Comparison of ENCODE assay signal across 23 cellular contexts in the genomic region with DNA sequence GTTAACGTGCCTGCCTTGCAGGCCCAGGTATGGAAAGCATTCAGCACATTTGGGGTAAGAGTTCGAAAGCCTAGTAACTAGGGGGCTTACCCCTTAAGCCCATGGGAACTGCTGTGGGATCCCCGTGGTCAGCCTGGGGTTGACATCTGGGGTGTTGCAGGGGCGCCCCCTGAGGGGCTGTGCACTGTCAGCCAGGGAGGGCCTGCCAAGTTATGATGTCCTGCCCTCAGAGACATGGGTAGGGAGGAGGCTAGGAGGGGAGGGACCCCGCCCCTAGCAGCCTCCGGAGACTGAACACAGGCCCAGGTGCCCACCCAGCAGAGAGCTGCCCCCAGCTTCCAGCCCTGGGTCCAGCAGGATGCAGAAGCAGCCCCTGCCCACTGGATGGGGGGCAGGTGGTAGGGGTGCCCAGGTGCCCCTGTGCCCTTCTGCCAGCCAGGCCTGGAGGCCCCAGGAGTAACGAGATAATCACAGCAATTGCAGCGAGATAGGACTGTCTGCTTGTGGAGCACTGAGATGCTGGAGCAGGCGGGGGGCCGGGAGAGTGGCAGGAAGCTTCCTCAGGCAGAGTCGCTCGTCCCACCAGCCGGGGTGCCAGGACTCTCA.
DNase-seq lines count a peak whose midpoint lies in the region; ATAC-seq, FAIRE-seq and TF ChIP-seq lines count a peak whose summit lies in the region.
"Had no signal": no experiment of that assay in that cellular context is flagged by ENCODE, and none has a peak within 500 bp of the region (broad histone marks: within the 10 kb centered on the region; RNA-seq: fewer than 3 reads in every experiment).

No MANE protein-coding gene starts in this region.

- no peaks in the 10 kb centered on the region for H3K27me3 ChIP-seq in aorta (ENCODE audit: control insufficient read depth in 1 of 2, insufficient read depth in 2 of 2, low read length in 1 of 2)
- H3K27me3 ChIP-seq: SJSA1 had no signal

- H3K4me1 ChIP-seq in kidney (ENCODE audit: control insufficient read depth in 1 of 2, insufficient read depth in 1 of 2, low read depth in 1 of 2, low read length in 2 of 2) (no peaks in the 10 kb centered on the region), aorta (ENCODE audit: control insufficient read depth in 1 of 2, insufficient read depth in 2 of 2, low read length in 2 of 2) (no peaks in the 10 kb centered on the region)
- H3K4me1 ChIP-seq: SJSA1 had no signal

- H3K9me3 Mint-ChIP-seq in stimulated activated naive CD8-positive, alpha-beta T cell treated with anti-CD3 and anti-CD28 coated beads, Interleukin-15, amount 100 ng/mL, for 72 hours, result no peaks in the 10 kb centered on the region
- H3K9me3 Mint-ChIP-seq in WTC11, result no peaks in the 10 kb centered on the region
- H3K9me3 Mint-ChIP-seq: CD8-positive, alpha-beta T cell had no signal

- H3K36me3 ChIP-seq in kidney (ENCODE audit: control insufficient read depth in 1 of 2, insufficient read depth in 2 of 2, low read length in 2 of 2) (no peaks in the 10 kb centered on the region), aorta (ENCODE audit: control insufficient read depth in 1 of 2, insufficient read depth in 2 of 2, low read length in 1 of 2) (no peaks in the 10 kb centered on the region)
- H3K36me3 ChIP-seq: SJSA1 had no signal

- 68 to 71% methylated on average over 13 of the region's 13 CpGs for WGBS in aorta, 2 donors

- CTCF ChIA-PET in WTC11 (lab: Charles Lee), result interaction anchor here (1.2 to 2.0 kb wide), 3 partner anchors 25 to 26 kb away, joined by 4 to 15 read pairs (median 9); no protein-coding TSS in a partner anchor

- H3K9ac ChIP-seq in kidney (ENCODE audit: low read length in 2 of 2), result no peak overlapping the region

- no peak overlapping the region for H3K27ac Mint-ChIP-seq in stimulated activated naive CD8-positive, alpha-beta T cell treated with anti-CD3 and anti-CD28 coated beads, Interleukin-15, amount 100 ng/mL, for 72 hours
- H3K27ac Mint-ChIP-seq in WTC11, result no peak overlapping the region
- H3K27ac Mint-ChIP-seq: CD8-positive, alpha-beta T cell had no signal

- no peak for FAIRE-seq in kidney (lab: Jason Lieb, UNC)
- FAIRE-seq: G401.6, HTR-8/SVneo, RCC 7860 had no signal

- intact Hi-C loops in kidney (cut with DNase I) (no loop called here), aorta (cut with DNase I) (no loop called here)

- H3K36me3 Mint-ChIP-seq in WTC11, result no peaks in the 10 kb centered on the region
- H3K36me3 Mint-ChIP-seq: CD8-positive, alpha-beta T cell had no signal

- no peak overlapping the region for H3K4me3 Mint-ChIP-seq in stimulated activated naive CD8-positive, alpha-beta T cell treated with anti-CD3 and anti-CD28 coated beads, Interleukin-15, amount 100 ng/mL, for 72 hours
- H3K4me3 Mint-ChIP-seq in WTC11, result no peak overlapping the region
- H3K4me3 Mint-ChIP-seq: CD8-positive, alpha-beta T cell had no signal

- DNase-seq in stimulated activated naive CD8-positive, alpha-beta T cell treated with anti-CD3 and anti-CD28 coated beads, Interleukin-15, amount 100 ng/mL, for 72 hours, result no peak
- DNase-seq in stimulated activated naive CD8-positive, alpha-beta T cell treated with anti-CD3 and anti-CD28 coated beads, Interleukin-15, Interleukin-2, amounts not matched to agents 100 U/mL and 50 U/mL, for 24 hours, result no peak
- DNase-seq in WTC11 (ENCODE audit: low spot score), result peak; percentile 19
- DNase-seq in kidney, result peak; percentile 44
- peak; percentile 33 to 44 for DNase-seq in aorta
- no peak for DNase-seq in stimulated activated naive CD4-positive, alpha-beta T cell treated with Interleukin-2 at 50 U/mL for 16 hours (lab: John Stamatoyannopoulos, UW)
- no peak for DNase-seq in NOMO-1 treated with DMSO at 0.1 percent for 48 hours (lab: John Stamatoyannopoulos, UW; ENCODE audit: unreplicated experiment)
- DNase-seq: ACHN; AML-193; C1 segment of cervical spinal cord; CD8-positive, alpha-beta T cell; DMS153; GOT3; NCI-H1105; NCI-H2029; OCI-M1; SW 1271 had no signal

- no peaks in the 10 kb centered on the region for H3K4me1 Mint-ChIP-seq in stimulated activated naive CD8-positive, alpha-beta T cell treated with anti-CD3 and anti-CD28 coated beads, Interleukin-15, amount 100 ng/mL, for 72 hours
- H3K4me1 Mint-ChIP-seq in WTC11, result peaks cover 47% of the 10 kb centered on the region

- ATAC-seq in stimulated activated naive CD8-positive, alpha-beta T cell treated with anti-CD3 and anti-CD28 coated beads, Interleukin-15, amount 100 ng/mL, for 72 hours, result peak; percentile 27
- ATAC-seq in stimulated activated naive CD8-positive, alpha-beta T cell treated with anti-CD3 and anti-CD28 coated beads, Interleukin-15, Interleukin-2, amounts not matched to agents 100 U/mL and 50 U/mL, for 24 hours, result no peak
- no peak for ATAC-seq in WTC11
- no peak for ATAC-seq in aorta (ENCODE audit: low FRiP score)
- no peak for ATAC-seq in HG02973 (IDR thresholded peaks at IDR 0.05; ENCODE audit: unreplicated experiment)
- ATAC-seq: CD8-positive, alpha-beta T cell had no signal

- POLR2A ChIA-PET in WTC11 (lab: Charles Lee), result no interaction called here

- no peaks in the 10 kb centered on the region for H3K27me3 Mint-ChIP-seq in stimulated activated naive CD8-positive, alpha-beta T cell treated with anti-CD3 and anti-CD28 coated beads, Interleukin-15, amount 100 ng/mL, for 72 hours
- H3K27me3 Mint-ChIP-seq in WTC11 (ENCODE audit: low read depth), result peaks cover 5% of the 10 kb centered on the region; the same call in 1 of the 2 replicates

- no peak for TF ChIP-seq CTCF in WTC11 (IDR thresholded peaks at IDR 0.05)
- no peak for TF ChIP-seq CTCF in kidney (IDR thresholded peaks at IDR 0.05; ENCODE audit: borderline replicate concordance, extremely low read depth, insufficient read depth)

- no peak overlapping the region for H3K4me3 ChIP-seq in kidney (ENCODE audit: low read length in 2 of 2)
- H3K4me3 ChIP-seq in aorta (ENCODE audit: low read length in 2 of 2), result no peak overlapping the region
- H3K4me3 ChIP-seq: SJSA1 had no signal

- H3K9me3 ChIP-seq in kidney (ENCODE audit: control insufficient read depth in 1 of 2, low read length in 2 of 2) (no peaks in the 10 kb centered on the region), aorta (ENCODE audit: control insufficient read depth, low read length) (no peaks in the 10 kb centered on the region)
- H3K9me3 ChIP-seq: SJSA1 had no signal

- no peak overlapping the region for H3K27ac ChIP-seq in kidney (ENCODE audit: low read depth in 2 of 2, low read length in 2 of 2)
- no peak overlapping the region for H3K27ac ChIP-seq in aorta (ENCODE audit: low read depth in 1 of 2, low read length in 2 of 2)
- H3K27ac ChIP-seq: 22Rv1, SJSA1 had no signal

TF ChIP-seq in WTC11, 78 proteins besides CTCF, POLR2A, EP300 and RAD21 (continues in another document):
- TF ChIP-seq, protein P1, sequence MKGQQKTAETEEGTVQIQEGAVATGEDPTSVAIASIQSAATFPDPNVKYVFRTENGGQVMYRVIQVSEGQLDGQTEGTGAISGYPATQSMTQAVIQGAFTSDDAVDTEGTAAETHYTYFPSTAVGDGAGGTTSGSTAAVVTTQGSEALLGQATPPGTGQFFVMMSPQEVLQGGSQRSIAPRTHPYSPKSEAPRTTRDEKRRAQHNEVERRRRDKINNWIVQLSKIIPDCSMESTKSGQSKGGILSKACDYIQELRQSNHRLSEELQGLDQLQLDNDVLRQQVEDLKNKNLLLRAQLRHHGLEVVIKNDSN (CRISPR knock-in tag; IDR thresholded peaks at IDR 0.05), result no peak
- no peak for TF ChIP-seq SMAD4 (CRISPR knock-in tag; IDR thresholded peaks at IDR 0.05)
- TF ChIP-seq, protein P2, sequence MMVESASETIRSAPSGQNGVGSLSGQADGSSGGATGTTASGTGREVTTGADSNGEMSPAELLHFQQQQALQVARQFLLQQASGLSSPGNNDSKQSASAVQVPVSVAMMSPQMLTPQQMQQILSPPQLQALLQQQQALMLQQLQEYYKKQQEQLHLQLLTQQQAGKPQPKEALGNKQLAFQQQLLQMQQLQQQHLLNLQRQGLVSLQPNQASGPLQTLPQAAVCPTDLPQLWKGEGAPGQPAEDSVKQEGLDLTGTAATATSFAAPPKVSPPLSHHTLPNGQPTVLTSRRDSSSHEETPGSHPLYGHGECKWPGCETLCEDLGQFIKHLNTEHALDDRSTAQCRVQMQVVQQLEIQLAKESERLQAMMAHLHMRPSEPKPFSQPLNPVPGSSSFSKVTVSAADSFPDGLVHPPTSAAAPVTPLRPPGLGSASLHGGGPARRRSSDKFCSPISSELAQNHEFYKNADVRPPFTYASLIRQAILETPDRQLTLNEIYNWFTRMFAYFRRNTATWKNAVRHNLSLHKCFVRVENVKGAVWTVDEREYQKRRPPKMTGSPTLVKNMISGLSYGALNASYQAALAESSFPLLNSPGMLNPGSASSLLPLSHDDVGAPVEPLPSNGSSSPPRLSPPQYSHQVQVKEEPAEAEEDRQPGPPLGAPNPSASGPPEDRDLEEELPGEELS (CRISPR knock-in tag; IDR thresholded peaks at IDR 0.05), result no peak
- TF ChIP-seq SOX15 (CRISPR knock-in tag; IDR thresholded peaks at IDR 0.05), result no peak
- TF ChIP-seq, protein P3, sequence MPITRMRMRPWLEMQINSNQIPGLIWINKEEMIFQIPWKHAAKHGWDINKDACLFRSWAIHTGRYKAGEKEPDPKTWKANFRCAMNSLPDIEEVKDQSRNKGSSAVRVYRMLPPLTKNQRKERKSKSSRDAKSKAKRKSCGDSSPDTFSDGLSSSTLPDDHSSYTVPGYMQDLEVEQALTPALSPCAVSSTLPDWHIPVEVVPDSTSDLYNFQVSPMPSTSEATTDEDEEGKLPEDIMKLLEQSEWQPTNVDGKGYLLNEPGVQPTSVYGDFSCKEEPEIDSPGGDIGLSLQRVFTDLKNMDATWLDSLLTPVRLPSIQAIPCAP (CRISPR knock-in tag; IDR thresholded peaks at IDR 0.05), result no peak
- TF ChIP-seq, protein P4, sequence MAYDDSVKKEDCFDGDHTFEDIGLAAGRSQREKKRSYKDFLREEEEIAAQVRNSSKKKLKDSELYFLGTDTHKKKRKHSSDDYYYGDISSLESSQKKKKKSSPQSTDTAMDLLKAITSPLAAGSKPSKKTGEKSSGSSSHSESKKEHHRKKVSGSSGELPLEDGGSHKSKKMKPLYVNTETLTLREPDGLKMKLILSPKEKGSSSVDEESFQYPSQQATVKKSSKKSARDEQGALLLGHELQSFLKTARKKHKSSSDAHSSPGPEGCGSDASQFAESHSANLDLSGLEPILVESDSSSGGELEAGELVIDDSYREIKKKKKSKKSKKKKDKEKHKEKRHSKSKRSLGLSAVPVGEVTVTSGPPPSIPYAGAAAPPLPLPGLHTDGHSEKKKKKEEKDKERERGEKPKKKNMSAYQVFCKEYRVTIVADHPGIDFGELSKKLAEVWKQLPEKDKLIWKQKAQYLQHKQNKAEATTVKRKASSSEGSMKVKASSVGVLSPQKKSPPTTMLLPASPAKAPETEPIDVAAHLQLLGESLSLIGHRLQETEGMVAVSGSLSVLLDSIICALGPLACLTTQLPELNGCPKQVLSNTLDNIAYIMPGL (CRISPR knock-in tag; IDR thresholded peaks at IDR 0.05), result no peak

Comparison
In these comparisons a context has a peak if more than half of its experiments do, and no peak if none do; other contexts are left out.
1. DNase-seq: peak in WTC11 (single experiment), kidney (single experiment) and aorta (2 of 2); none in stimulated activated naive CD8-positive, alpha-beta T cell treated with anti-CD3 and anti-CD28 coated beads, Interleukin-15, amount 100 ng/mL, for 72 hours (0 of 2), stimulated activated naive CD8-positive, alpha-beta T cell treated with anti-CD3 and anti-CD28 coated beads, Interleukin-15, Interleukin-2, amounts not matched to agents 100 U/mL and 50 U/mL, for 24 hours (single experiment), stimulated activated naive CD4-positive, alpha-beta T cell treated with Interleukin-2 at 50 U/mL for 16 hours (single experiment) and NOMO-1 treated with DMSO at 0.1 percent for 48 hours (single experiment).